In the genomic region with DNA sequence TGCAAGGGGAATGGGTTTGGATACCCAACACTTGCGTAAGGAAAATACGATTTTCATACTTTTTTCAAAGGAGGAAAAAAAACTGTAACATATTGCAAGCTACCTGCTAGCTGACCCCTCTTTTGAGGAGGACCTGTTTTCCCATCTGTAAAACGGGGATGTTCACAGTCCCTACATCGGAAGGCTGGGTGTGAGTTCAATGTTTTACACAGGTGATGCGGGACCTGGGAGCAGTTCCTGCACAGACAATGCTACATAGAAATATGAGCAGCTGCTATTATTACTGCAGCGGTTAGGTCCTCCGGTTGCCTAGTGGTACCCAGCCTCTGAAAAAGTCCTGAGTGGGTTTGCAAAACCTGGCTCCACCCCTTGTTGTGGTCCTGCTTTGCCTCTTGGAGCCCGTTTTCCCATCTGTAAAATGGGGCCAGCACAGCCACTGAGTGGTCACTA, we compare ENCODE assay signal across 14 cellular contexts. TPM values are rescaled to one million over a fixed set of nuclear protein-coding genes. Genes with fewer than 3 reads are reported as not detected.
DNase-seq lines count a peak whose midpoint lies in the region; ATAC-seq and TF ChIP-seq lines count a peak whose summit lies in the region.
"Had no signal": no experiment of that assay in that cellular context is flagged by ENCODE, and none has a peak within 500 bp of the region (broad histone marks: within the 10 kb centered on the region; RNA-seq: fewer than 3 reads in every experiment).

No MANE protein-coding gene starts in this region.

- POLR2A ChIA-PET in activated CD4-positive, alpha-beta memory T cell treated with anti-CD3 and anti-CD28 coated beads for 36 hours (lab: Charles Lee): interaction anchor here (0.6 to 7.4 kb wide), 29 partner anchors 11 to 295 kb away, joined by 3 to 129 read pairs (median 5); no protein-coding TSS in a partner anchor

- TF ChIP-seq POLR2A in esophagus squamous epithelium (IDR thresholded peaks at IDR 0.05): no peak

- CTCF ChIA-PET in activated CD4-positive, alpha-beta memory T cell treated with anti-CD3 and anti-CD28 coated beads for 36 hours (lab: Charles Lee): interaction anchor here (0.7 to 3.1 kb wide), 16 partner anchors 14 to 332 kb away, joined by 3 to 29 read pairs (median 4); no protein-coding TSS in a partner anchor

- peak; percentile 56 for DNase-seq in activated CD4-positive, alpha-beta T cell treated with anti-CD3 and anti-CD28 coated beads for 48 hours
- no peak for DNase-seq in activated CD4-positive, alpha-beta T cell treated with anti-CD3 and anti-CD28 coated beads, Interleukin-2, amount 50 U/mL, for 4 hours
- peak; percentile 50 for DNase-seq in activated CD4-positive, alpha-beta memory T cell treated with anti-CD3 and anti-CD28 coated beads for 36 hours
- no peak for DNase-seq in esophagus squamous epithelium (lab: John Stamatoyannopoulos, UW)
- peak; percentile 35 for DNase-seq in stimulated activated naive B cell treated with anti-CD40 and anti-IgM and Interleukin-4, amounts not matched to agents 10 μg/mL and 1 μg/mL and 100 μg/mL, for 72 hours
- DNase-seq in NCI-H1436 (lab: John Stamatoyannopoulos, UW): no peak
- no peak for DNase-seq in cardiac septum (ENCODE audit: low spot score)
- DNase-seq: 8988T, cortex of kidney, DMS153, NCI-H187 had no signal

- H3K4me1 ChIP-seq in esophagus squamous epithelium: peaks cover 18 to 59% (median 21%) of the 10 kb centered on the region in 3 donors

- H3K27ac Mint-ChIP-seq in activated CD4-positive, alpha-beta memory T cell treated with anti-CD3 and anti-CD28 coated beads for 36 hours: peak overlapping the region; percentile 97
- peak overlapping the region; percentile 98 for H3K27ac Mint-ChIP-seq in stimulated activated naive B cell treated with anti-CD40 and anti-IgM and Interleukin-4, amounts not matched to agents 10 μg/mL and 1 μg/mL and 100 μg/mL, for 72 hours

- peaks cover 51% of the 10 kb centered on the region for H3K4me1 Mint-ChIP-seq in activated CD4-positive, alpha-beta memory T cell treated with anti-CD3 and anti-CD28 coated beads for 36 hours (ENCODE audit: low read depth)
- H3K4me1 Mint-ChIP-seq in stimulated activated naive B cell treated with anti-CD40 and anti-IgM and Interleukin-4, amounts not matched to agents 10 μg/mL and 1 μg/mL and 100 μg/mL, for 72 hours: peaks cover 51 to 75% of the 10 kb centered on the region in 2 donors

- peak overlapping the region in 2 of 4 donors; percentile 71 to 92 for H3K4me3 ChIP-seq in esophagus squamous epithelium

- H3K9me3 ChIP-seq in esophagus squamous epithelium: no peaks in the 10 kb centered on the region

- H3K4me3 Mint-ChIP-seq in activated CD4-positive, alpha-beta memory T cell treated with anti-CD3 and anti-CD28 coated beads for 36 hours: peak overlapping the region; percentile 98
- H3K4me3 Mint-ChIP-seq in stimulated activated naive B cell treated with anti-CD40 and anti-IgM and Interleukin-4, amounts not matched to agents 10 μg/mL and 1 μg/mL and 100 μg/mL, for 72 hours: peak overlapping the region; percentile 95 to 96

- TF ChIP-seq CTCF in esophagus squamous epithelium (IDR thresholded peaks at IDR 0.05): no peak

- peaks cover 2% of the 10 kb centered on the region for H3K9me3 Mint-ChIP-seq in activated CD4-positive, alpha-beta memory T cell treated with anti-CD3 and anti-CD28 coated beads for 36 hours
- H3K9me3 Mint-ChIP-seq in stimulated activated naive B cell treated with anti-CD40 and anti-IgM and Interleukin-4, amounts not matched to agents 10 μg/mL and 1 μg/mL and 100 μg/mL, for 72 hours: peaks cover 0 to 4% of the 10 kb centered on the region in 2 donors

- peaks cover 73% of the 10 kb centered on the region for H3K36me3 Mint-ChIP-seq in activated CD4-positive, alpha-beta memory T cell treated with anti-CD3 and anti-CD28 coated beads for 36 hours
- peaks cover 51 to 73% of the 10 kb centered on the region in 2 donors for H3K36me3 Mint-ChIP-seq in stimulated activated naive B cell treated with anti-CD40 and anti-IgM and Interleukin-4, amounts not matched to agents 10 μg/mL and 1 μg/mL and 100 μg/mL, for 72 hours

- 86 to 89% methylated on average over 5 to 8 of the region's 8 CpGs for WGBS in esophagus squamous epithelium, 2 donors

- no peak for ATAC-seq in stimulated activated naive B cell treated with anti-CD40 and anti-IgM and Interleukin-4, amounts not matched to agents 10 μg/mL and 1 μg/mL and 100 μg/mL, for 72 hours (replicated peaks)
- no peak for ATAC-seq in HG02885 (IDR thresholded peaks at IDR 0.05; ENCODE audit: poor library complexity, unreplicated experiment)

- intact Hi-C loops in activated CD4-positive, alpha-beta memory T cell treated with anti-CD3 and anti-CD28 coated beads for 36 hours (cut with micrococcal nuclease): loop anchor here (1.0 to 5.0 kb wide), 8 partner anchors 18 to 288 kb away; no protein-coding TSS in a partner anchor
- intact Hi-C loops in esophagus squamous epithelium (cut with DNase I): loop anchor here (10.0 kb wide), 1 partner anchor 102 kb away; no protein-coding TSS in a partner anchor
- intact Hi-C loops in cardiac septum (cut with DNase I): loop anchor here (10.0 kb wide), 1 partner anchor 118 kb away; no protein-coding TSS in a partner anchor

- peaks cover 0 to 25% (median 0%) of the 10 kb centered on the region in 4 donors for H3K27me3 ChIP-seq in esophagus squamous epithelium

- H3K36me3 ChIP-seq in esophagus squamous epithelium: no peaks in the 10 kb centered on the region

- H3K27ac ChIP-seq in esophagus squamous epithelium: peak overlapping the region in 3 of 4 donors; percentile 32 to 97 (median 32)

- H3K27me3 Mint-ChIP-seq in activated CD4-positive, alpha-beta memory T cell treated with anti-CD3 and anti-CD28 coated beads for 36 hours: peaks cover 6% of the 10 kb centered on the region
- H3K27me3 Mint-ChIP-seq in stimulated activated naive B cell treated with anti-CD40 and anti-IgM and Interleukin-4, amounts not matched to agents 10 μg/mL and 1 μg/mL and 100 μg/mL, for 72 hours: no peaks in the 10 kb centered on the region

RNA-seq across cellular contexts. Expression of gene SOCS1, which starts 3.5 kb away (rescaled TPM):
- total RNA-seq in activated CD4-positive, alpha-beta memory T cell treated with anti-CD3 and anti-CD28 coated beads for 36 hours: 100 to 1,000 TPM; 146 to 152 TPM
- 1 to 10 TPM in 3 of 4 donors, under 1 TPM in 1; 0.42 to 9.3 (median 3.7) TPM for total RNA-seq in esophagus squamous epithelium
- 1.7 TPM for total RNA-seq in cardiac septum

RNA-seq across cellular contexts. Expression of gene TNP2, which starts 16.6 kb away (rescaled TPM):
- not detected for total RNA-seq in activated CD4-positive, alpha-beta memory T cell treated with anti-CD3 and anti-CD28 coated beads for 36 hours
- not detected for total RNA-seq in esophagus squamous epithelium
- not detected for total RNA-seq in cardiac septum
- total RNA-seq: lung microvascular endothelial cell, pulmonary artery endothelial cell had no signal

RNA-seq across cellular contexts. Expression of gene PRM3, which starts 20.9 kb away (rescaled TPM):
- not detected for total RNA-seq in activated CD4-positive, alpha-beta memory T cell treated with anti-CD3 and anti-CD28 coated beads for 36 hours
- total RNA-seq in esophagus squamous epithelium: not detected
- total RNA-seq in cardiac septum: not detected
- total RNA-seq: lung microvascular endothelial cell, pulmonary artery endothelial cell had no signal

RNA-seq across cellular contexts. Expression of gene PRM2, which starts 23.8 kb away (rescaled TPM):
- total RNA-seq in activated CD4-positive, alpha-beta memory T cell treated with anti-CD3 and anti-CD28 coated beads for 36 hours: not detected
- total RNA-seq in esophagus squamous epithelium (not detected), cardiac septum (not detected)
- total RNA-seq: lung microvascular endothelial cell, pulmonary artery endothelial cell had no signal

RNA-seq across cellular contexts. Expression of gene PRM1, which starts 28.6 kb away (rescaled TPM):
- total RNA-seq in activated CD4-positive, alpha-beta memory T cell treated with anti-CD3 and anti-CD28 coated beads for 36 hours: not detected
- total RNA-seq in esophagus squamous epithelium (not detected), cardiac septum (not detected)
- total RNA-seq: lung microvascular endothelial cell, pulmonary artery endothelial cell had no signal

Comparison
In these comparisons a context has a peak if more than half of its experiments do, and no peak if none do; other contexts are left out.
1. DNase-seq: peak in activated CD4-positive, alpha-beta T cell treated with anti-CD3 and anti-CD28 coated beads for 48 hours (single experiment), activated CD4-positive, alpha-beta memory T cell treated with anti-CD3 and anti-CD28 coated beads for 36 hours (single experiment) and stimulated activated naive B cell treated with anti-CD40 and anti-IgM and Interleukin-4, amounts not matched to agents 10 μg/mL and 1 μg/mL and 100 μg/mL, for 72 hours (single experiment); none in activated CD4-positive, alpha-beta T cell treated with anti-CD3 and anti-CD28 coated beads, Interleukin-2, amount 50 U/mL, for 4 hours (0 of 2), esophagus squamous epithelium (single experiment), NCI-H1436 (single experiment) and cardiac septum (single experiment).
2. RNA of gene SOCS1, which starts 3.5 kb away (total RNA-seq): 146 to 152 TPM in activated CD4-positive, alpha-beta memory T cell treated with anti-CD3 and anti-CD28 coated beads for 36 hours; 0.42 to 9.3 TPM in esophagus squamous epithelium and 1.7 TPM in cardiac septum (single experiment); every median in the first group is over 10 times any median in the second.